Comparison of ENCODE assay signal across 1 cellular context in genomic region chr5:147479431-147479830, GRCh38.
TF ChIP-seq lines count a peak whose summit lies in the region.

No MANE protein-coding gene starts in this region.

TF ChIP-seq in GM12878, 131 proteins besides CTCF, POLR2A, EP300 and RAD21 (continued from another document and continues in another):
- no peak for TF ChIP-seq BCLAF1 (IDR thresholded peaks at IDR 0.05)
- TF ChIP-seq MLLT1 (IDR thresholded peaks at IDR 0.05): peak; percentile 87
- TF ChIP-seq PBX3 (IDR thresholded peaks at IDR 0.05; ENCODE audit: insufficient replicate concordance, low read depth, low read length): peak; percentile 47
- TF ChIP-seq RBBP5 (conservative IDR thresholded peaks at IDR 0.05): no peak
- peak; percentile 95 for TF ChIP-seq DPF2 (IDR thresholded peaks at IDR 0.05)
- no peak for TF ChIP-seq ZNF384 (IDR thresholded peaks at IDR 0.05; ENCODE audit: borderline replicate concordance, low read depth, low read length)
- no peak for TF ChIP-seq ZBTB33 (IDR thresholded peaks at IDR 0.05)
- TF ChIP-seq MTA3 (IDR thresholded peaks at IDR 0.05; ENCODE audit: borderline replicate concordance, low read length): no peak
- no peak for TF ChIP-seq NRF1 (conservative IDR thresholded peaks at IDR 0.05; ENCODE audit: low read depth, low read length)
- TF ChIP-seq TARDBP (IDR thresholded peaks at IDR 0.05; ENCODE audit: borderline replicate concordance): no peak
- TF ChIP-seq ZNF592 (IDR thresholded peaks at IDR 0.05): no peak
- TF ChIP-seq SP1 (IDR thresholded peaks at IDR 0.05; ENCODE audit: low read depth, low read length): no peak
- TF ChIP-seq HDAC2 (IDR thresholded peaks at IDR 0.05): no peak
- no peak for TF ChIP-seq USF1 (IDR thresholded peaks at IDR 0.05; ENCODE audit: borderline replicate concordance, extremely low read length, insufficient read depth, low read depth, low read length)
- peak; percentile 73; the same call in 1 of the 2 replicates for TF ChIP-seq GATAD2B (conservative IDR thresholded peaks at IDR 0.05; ENCODE audit: low read depth)
- no peak; the same call in 1 of the 2 replicates for TF ChIP-seq CHD2 (IDR thresholded peaks at IDR 0.05; ENCODE audit: borderline replicate concordance, low read depth, low read length)
- TF ChIP-seq EZH2 (IDR thresholded peaks at IDR 0.05; ENCODE audit: borderline replicate concordance, control insufficient read depth, low read depth, low read length): no peak
- no peak for TF ChIP-seq TBL1XR1 (IDR thresholded peaks at IDR 0.05; ENCODE audit: low read depth, low read length)
- TF ChIP-seq SREBF1 (IDR thresholded peaks at IDR 0.05; ENCODE audit: low read length): no peak
- TF ChIP-seq BMI1 (IDR thresholded peaks at IDR 0.05; ENCODE audit: borderline replicate concordance): peak; percentile 78; the same call in 1 of the 2 replicates
- no peak for TF ChIP-seq EGR1 (IDR thresholded peaks at IDR 0.05; ENCODE audit: borderline replicate concordance in 1 of 2, low read depth in 2 of 2, low read length in 2 of 2)
- no peak for TF ChIP-seq LARP7 (IDR thresholded peaks at IDR 0.05)
- no peak for TF ChIP-seq E4F1 (IDR thresholded peaks at IDR 0.05; ENCODE audit: borderline replicate concordance, partially characterized antibody)
- peak; percentile 69 for TF ChIP-seq RELB (IDR thresholded peaks at IDR 0.05; ENCODE audit: low read depth)
- TF ChIP-seq SMAD5 (IDR thresholded peaks at IDR 0.05; ENCODE audit: low read depth): no peak
- TF ChIP-seq STAT1 (conservative IDR thresholded peaks at IDR 0.05): no peak
- no peak for TF ChIP-seq PRDM15 (CRISPR knock-in tag; IDR thresholded peaks at IDR 0.05)
- TF ChIP-seq BHLHE40 (IDR thresholded peaks at IDR 0.05; ENCODE audit: borderline replicate concordance in 1 of 2, low read depth in 2 of 2, low read length in 1 of 2): peak in 1 of 2 experiments; percentile 30; a peak in 1 of 4 replicates
- no peak for TF ChIP-seq SUPT20H (IDR thresholded peaks at IDR 0.05; ENCODE audit: borderline replicate concordance, control insufficient read depth, low read depth, low read length)
- TF ChIP-seq JUNB (IDR thresholded peaks at IDR 0.05): peak; percentile 19; the same call in 1 of the 2 replicates
- TF ChIP-seq ETV6 (conservative IDR thresholded peaks at IDR 0.05 in 1 of 2, IDR thresholded peaks at IDR 0.05 in 1 of 2; ENCODE audit: borderline replicate concordance in 1 of 2, low read depth in 1 of 2): no peak
- TF ChIP-seq RELA (IDR thresholded peaks at IDR 0.05; ENCODE audit: borderline replicate concordance, partially characterized antibody): no peak
- no peak for TF ChIP-seq JUND (IDR thresholded peaks at IDR 0.05; ENCODE audit: low read depth, low read length)
- TF ChIP-seq CBX3 (IDR thresholded peaks at IDR 0.05; ENCODE audit: borderline replicate concordance, low read depth): no peak
- TF ChIP-seq NFXL1 (IDR thresholded peaks at IDR 0.05; ENCODE audit: borderline replicate concordance): no peak
- TF ChIP-seq ZNF24 (IDR thresholded peaks at IDR 0.05): no peak
